ENCODE assay signal across 13 cellular contexts in genomic region chr18:28174181-28174906, GRCh38. TPM values are rescaled to one million over a fixed set of nuclear protein-coding genes. Genes with fewer than 3 reads are reported as not detected.
DNase-seq lines count a peak whose midpoint lies in the region; ATAC-seq, FAIRE-seq and TF ChIP-seq lines count a peak whose summit lies in the region.
"Had no signal": no experiment of that assay in that cellular context is flagged by ENCODE, and none has a peak within 500 bp of the region (broad histone marks: within the 10 kb centered on the region; RNA-seq: fewer than 3 reads in every experiment).

No MANE protein-coding gene starts in this region.

- no peaks in the 10 kb centered on the region for H3K27me3 ChIP-seq in right atrium auricular region

- DNase-seq in DMS79 treated with DMSO at 0.1 percent for 48 hours (lab: John Stamatoyannopoulos, UW) (peak; percentile 39), DMS79 (lab: John Stamatoyannopoulos, UW) (no peak), RCC 7860 (ENCODE audit: low spot score) (peak; percentile 20), right atrium auricular region (ENCODE audit: low spot score) (no peak), retinal pigment epithelial cell (ENCODE audit: low read depth) (no peak), SKM-1 (lab: John Stamatoyannopoulos, UW; ENCODE audit: unreplicated experiment) (no peak), GDM1 (lab: John Stamatoyannopoulos, UW) (no peak)
- DNase-seq: mucosa of descending colon, NCI-H2029 treated with DMSO at 0.1 percent for 48 hours had no signal

- no peaks in the 10 kb centered on the region for H3K9me3 ChIP-seq in right atrium auricular region
- H3K9me3 ChIP-seq: mucosa of descending colon had no signal

- TF ChIP-seq CTCF in right atrium auricular region (IDR thresholded peaks at IDR 0.05), result no peak
- no peak for TF ChIP-seq CTCF in retinal pigment epithelial cell (conservative IDR thresholded peaks at IDR 0.05; ENCODE audit: low read depth, low read length)

- no peak for FAIRE-seq in RCC 7860 (lab: Jason Lieb, UNC)

- peak overlapping the region; percentile 87 to 89 for H3K27ac ChIP-seq in right atrium auricular region
- H3K27ac ChIP-seq: 22Rv1, SK-N-MC had no signal

- no peaks in the 10 kb centered on the region for H3K36me3 ChIP-seq in right atrium auricular region

- peaks cover 0 to 6% of the 10 kb centered on the region in 2 donors for H3K4me1 ChIP-seq in right atrium auricular region

- H3K4me3 ChIP-seq in right atrium auricular region, result peak overlapping the region; percentile 63 to 76
- peak overlapping the region; percentile 95 for H3K4me3 ChIP-seq in retinal pigment epithelial cell (ENCODE audit: low read length)
- H3K4me3 ChIP-seq: mucosa of descending colon, SK-N-MC had no signal

- no peak for ATAC-seq in activated CD4-positive, CD25-positive, alpha-beta regulatory T cell treated with anti-CD3 and anti-CD28 coated beads, Interleukin-2, amount 50 U/mL, for 24 hours
- ATAC-seq: mucosa of descending colon had no signal

RNA-seq across cellular contexts. Expression of gene CDH2, which starts 2.6 kb away (rescaled TPM):
- 100 to 1,000 TPM; 205 to 269 TPM for total RNA-seq in right atrium auricular region
- total RNA-seq: HT-29 had no signal

Comparison
In these comparisons a context has a peak if more than half of its experiments do, and no peak if none do; other contexts are left out.
1. DNase-seq: peak in DMS79 treated with DMSO at 0.1 percent for 48 hours (single experiment) and RCC 7860 (single experiment); none in DMS79 (single experiment), right atrium auricular region (single experiment), retinal pigment epithelial cell (single experiment), SKM-1 (single experiment) and GDM1 (single experiment).